Comparison of ENCODE assay signal across 28 cellular contexts in the genomic region with DNA sequence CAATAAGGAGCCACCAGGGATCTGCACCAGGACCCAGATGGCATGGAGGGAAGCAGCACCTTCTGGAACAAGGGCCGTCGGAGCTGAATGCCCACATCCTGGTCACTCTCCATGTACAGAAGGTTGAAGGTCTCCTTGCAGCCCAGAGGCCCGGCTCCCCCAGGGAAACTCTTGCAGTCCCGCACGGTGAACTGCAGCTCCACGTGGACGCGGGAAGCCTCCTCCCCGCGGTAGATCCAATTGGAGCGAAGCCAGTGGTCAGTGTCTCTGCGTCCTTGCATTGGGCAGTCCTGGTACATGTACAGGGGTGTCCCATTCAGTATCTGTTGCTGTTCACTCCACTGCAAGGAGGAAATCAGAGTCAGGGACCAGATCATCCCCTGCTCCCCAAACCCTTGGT. TPM values are rescaled to one million over a fixed set of nuclear protein-coding genes. Genes with fewer than 3 reads are reported as not detected.
"Had no signal": no experiment of that assay in that cellular context is flagged by ENCODE, and none has a peak within 500 bp of the region (broad histone marks: within the 10 kb centered on the region; RNA-seq: fewer than 3 reads in every experiment).

No MANE protein-coding gene starts in this region.

- H3K36me3 ChIP-seq: MG63, SJSA1 had no signal

- H3K27ac Mint-ChIP-seq: activated CD8-positive, alpha-beta T cell treated with anti-CD3 and anti-CD28 coated beads for 36 hours; activated T-cell treated with anti-CD3 and anti-CD28 coated beads, Interleukin-2, amount 50 U/mL, for 72 hours; activated T-helper 2 cell treated with anti-CD3 and anti-CD28 coated beads, Interferon-gamma antibody, Interleukin-2, Interleukin-4, amounts not matched to agents 10 μg/mL and 5 μg/mL and 100 μg/mL, durations not matched to agents 14 hours and 24 hours and 36 hours; brain; T-helper 1 cell treated with Interleukin-12 subunit alpha and Interleukin-12 subunit beta and Interleukin-4 antibody, amounts not matched to agents 30 μg/mL and 1 μg/mL, for 36 hours had no signal

- ATAC-seq: activated CD4-positive, CD25-positive, alpha-beta regulatory T cell treated with anti-CD3 and anti-CD28 coated beads, Interleukin-2, amount 50 U/mL, for 24 hours; activated CD8-positive, alpha-beta T cell treated with anti-CD3 and anti-CD28 coated beads for 36 hours; activated T-cell treated with anti-CD3 and anti-CD28 coated beads, Interleukin-2, amount 50 U/mL, for 72 hours; Panc1; SK-N-SH treated with all-trans-retinoic acid at 6 μM for 48 hours had no signal

- DNase-seq: activated CD4-positive, alpha-beta T cell treated with anti-CD3 and anti-CD28 coated beads for 4 hours; activated CD8-positive, alpha-beta memory T cell treated with anti-CD3 and anti-CD28 coated beads, Interleukin-2, amount 50 U/mL, for 4 hours; activated CD8-positive, alpha-beta T cell treated with anti-CD3 and anti-CD28 coated beads for 36 hours; activated gamma-delta T cell treated with Interleukin-2 at 50 U/mL for 16 hours; activated naive CD4-positive, alpha-beta T cell treated with anti-CD3 and anti-CD28 coated beads, Interleukin-2, amount 50 U/mL, for 16 hours; activated T-cell treated with anti-CD3 and anti-CD28 coated beads, Interleukin-2, amount 50 U/mL, for 72 hours; amygdala; MG63; MV-4-11; NCI-H1105 treated with DMSO at 0.1 percent for 48 hours; NCI-H1436 treated with DMSO at 0.1 percent for 48 hours; NCI-H187; NCI-H2081; NCI-H510A treated with DMSO at 0.1 percent for 48 hours; NCI-H69; NK-92 treated with Interleukin-12 subunit alpha and Interleukin-12 subunit beta, amount 100 ng/mL, for 24 hours; OCI-M1; SHP77; SW 1271 had no signal

- H3K4me1 ChIP-seq: SJSA1 had no signal

- H3K27ac ChIP-seq: RWPE1, SJSA1 had no signal

- H3K9me3 Mint-ChIP-seq: activated CD8-positive, alpha-beta T cell treated with anti-CD3 and anti-CD28 coated beads for 36 hours; activated T-cell treated with anti-CD3 and anti-CD28 coated beads, Interleukin-2, amount 50 U/mL, for 72 hours; activated T-helper 2 cell treated with anti-CD3 and anti-CD28 coated beads, Interferon-gamma antibody, Interleukin-2, Interleukin-4, amounts not matched to agents 10 μg/mL and 5 μg/mL and 100 μg/mL, durations not matched to agents 14 hours and 24 hours and 36 hours; brain; T-helper 1 cell treated with Interleukin-12 subunit alpha and Interleukin-12 subunit beta and Interleukin-4 antibody, amounts not matched to agents 30 μg/mL and 1 μg/mL, for 36 hours had no signal

- H3K36me3 Mint-ChIP-seq: brain had no signal

- H3K4me3 ChIP-seq: MG63, SJSA1 had no signal

- H3K27me3 Mint-ChIP-seq: activated CD8-positive, alpha-beta T cell treated with anti-CD3 and anti-CD28 coated beads for 36 hours had no signal

- H3K4me3 Mint-ChIP-seq: activated CD8-positive, alpha-beta T cell treated with anti-CD3 and anti-CD28 coated beads for 36 hours; activated T-cell treated with anti-CD3 and anti-CD28 coated beads, Interleukin-2, amount 50 U/mL, for 72 hours; brain; T-helper 1 cell treated with Interleukin-12 subunit alpha and Interleukin-12 subunit beta and Interleukin-4 antibody, amounts not matched to agents 30 μg/mL and 1 μg/mL, for 36 hours had no signal

- H3K27me3 ChIP-seq: MG63 had no signal

- H3K9me3 ChIP-seq: MG63, SJSA1 had no signal

RNA-seq across cellular contexts. Expression of gene EPHA1, which starts 7.4 kb away (rescaled TPM):
- total RNA-seq: SJSA1 had no signal

RNA-seq across cellular contexts. Expression of gene TAS2R60, which starts 42.0 kb away (rescaled TPM):
- total RNA-seq: activated CD8-positive, alpha-beta T cell treated with anti-CD3 and anti-CD28 coated beads for 36 hours; activated T-cell treated with anti-CD3 and anti-CD28 coated beads, Interleukin-2, amount 50 U/mL, for 72 hours; activated T-helper 2 cell treated with anti-CD3 and anti-CD28 coated beads, Interferon-gamma antibody, Interleukin-2, Interleukin-4, amounts not matched to agents 10 μg/mL and 5 μg/mL and 100 μg/mL, durations not matched to agents 14 hours and 24 hours and 36 hours; astrocyte; SJSA1 had no signal
